ENCODE assay signal across 10 cellular contexts in the genomic region with DNA sequence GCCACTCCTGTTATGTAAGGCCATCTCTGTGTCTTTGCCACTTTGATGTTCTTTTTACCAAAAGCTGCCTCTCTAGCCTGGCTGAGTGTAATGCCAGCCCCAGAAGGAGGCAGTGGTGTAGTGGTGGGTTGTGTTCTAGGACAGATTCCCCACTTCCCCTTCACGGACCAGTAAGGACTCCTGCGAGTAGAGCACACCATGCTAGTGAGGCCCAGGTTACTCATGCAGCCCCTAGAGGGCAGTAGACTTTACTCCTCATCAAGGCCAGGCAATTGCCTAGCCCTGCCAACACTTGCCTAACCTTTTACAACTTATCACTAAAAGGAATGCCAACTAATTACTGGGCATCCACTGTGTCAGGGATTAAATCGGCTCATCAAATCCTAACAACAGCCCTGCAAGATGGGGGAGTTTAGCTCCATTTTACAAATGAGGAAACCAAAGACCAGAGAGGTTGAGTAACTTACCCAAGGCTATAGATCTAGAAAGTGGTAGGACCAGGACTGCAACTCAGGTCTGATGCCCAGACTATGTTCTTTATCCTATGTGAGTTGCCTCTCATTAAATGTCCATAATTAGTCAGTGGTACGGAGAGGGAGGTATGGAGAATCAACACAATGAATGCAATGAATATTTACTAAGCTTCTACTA.
DNase-seq lines count a peak whose midpoint lies in the region; ATAC-seq and TF ChIP-seq lines count a peak whose summit lies in the region.
"Had no signal": no experiment of that assay in that cellular context is flagged by ENCODE, and none has a peak within 500 bp of the region (broad histone marks: within the 10 kb centered on the region; RNA-seq: fewer than 3 reads in every experiment).

No MANE protein-coding gene starts in this region.

- peak; percentile 78 for ATAC-seq in GM18505 (IDR thresholded peaks at IDR 0.05; ENCODE audit: unreplicated experiment)
- peak; percentile 55 for ATAC-seq in HG03060 (IDR thresholded peaks at IDR 0.05; ENCODE audit: low read depth, unreplicated experiment)
- peak; percentile 32 for ATAC-seq in central memory CD8-positive, alpha-beta T cell (replicated peaks; ENCODE audit: extremely low read depth, poor library complexity, severe bottlenecking)
- ATAC-seq in natural killer cell treated with Interleukin-12 subunit alpha and Interleukin-12 subunit beta and Interleukin-15 and Interleukin-18, amount 100 ng/mL, for 72 hours: peak; percentile 68 to 71

- no peaks in the 10 kb centered on the region for H3K4me1 ChIP-seq in OCI-LY1 (ENCODE audit: insufficient read depth, low read length, severe bottlenecking)

- no peaks in the 10 kb centered on the region for H3K9me3 ChIP-seq in OCI-LY1 (ENCODE audit: low read length)

- no peak overlapping the region for H3K9ac ChIP-seq in OCI-LY1 (ENCODE audit: low read length)

- H3K4me2 ChIP-seq in OCI-LY1 (ENCODE audit: low read length): no peak overlapping the region

- H3K4me1 Mint-ChIP-seq in central memory CD8-positive, alpha-beta T cell: no peaks in the 10 kb centered on the region
- H3K4me1 Mint-ChIP-seq in natural killer cell treated with Interleukin-12 subunit alpha and Interleukin-12 subunit beta and Interleukin-15 and Interleukin-18, amount 100 ng/mL, for 72 hours (ENCODE audit: low read depth in 2 of 2): no peaks in the 10 kb centered on the region

- H3K36me3 Mint-ChIP-seq in central memory CD8-positive, alpha-beta T cell (ENCODE audit: insufficient read depth): peaks cover 4% of the 10 kb centered on the region
- H3K36me3 Mint-ChIP-seq in natural killer cell treated with Interleukin-12 subunit alpha and Interleukin-12 subunit beta and Interleukin-15 and Interleukin-18, amount 100 ng/mL, for 72 hours: no peaks in the 10 kb centered on the region

- no peaks in the 10 kb centered on the region for H3F3A ChIP-seq in OCI-LY1 (ENCODE audit: insufficient read depth, low read length)

- no peak overlapping the region for H3K4me3 ChIP-seq in OCI-LY1 (ENCODE audit: low read depth, low read length, poor library complexity, severe bottlenecking)

- H3K27me3 ChIP-seq in OCI-LY1 (ENCODE audit: insufficient read depth, low read length): no peaks in the 10 kb centered on the region

- H3K27me3 Mint-ChIP-seq in central memory CD8-positive, alpha-beta T cell: peaks cover 39% of the 10 kb centered on the region
- H3K27me3 Mint-ChIP-seq in natural killer cell treated with Interleukin-12 subunit alpha and Interleukin-12 subunit beta and Interleukin-15 and Interleukin-18, amount 100 ng/mL, for 72 hours: peaks cover 23 to 24% of the 10 kb centered on the region in 2 donors

- no peaks in the 10 kb centered on the region for H3K9me3 Mint-ChIP-seq in central memory CD8-positive, alpha-beta T cell
- H3K9me3 Mint-ChIP-seq in natural killer cell treated with Interleukin-12 subunit alpha and Interleukin-12 subunit beta and Interleukin-15 and Interleukin-18, amount 100 ng/mL, for 72 hours: no peaks in the 10 kb centered on the region
- H3K9me3 Mint-ChIP-seq: stimulated activated naive CD8-positive, alpha-beta T cell treated with anti-CD3 and anti-CD28 coated beads, Interleukin-15, Interleukin-2, amounts not matched to agents 100 ng/mL and 50 ng/mL, for 24 hours had no signal

- no peak overlapping the region for H2AFZ ChIP-seq in OCI-LY1 (ENCODE audit: low read length)

- H4K20me1 ChIP-seq in OCI-LY1 (ENCODE audit: insufficient read depth, low read length): no peaks in the 10 kb centered on the region

- peak; percentile 64 for TF ChIP-seq CTCF in OCI-LY1 (IDR thresholded peaks at IDR 0.05; ENCODE audit: low read length)

- H3K4me3 Mint-ChIP-seq in central memory CD8-positive, alpha-beta T cell: no peak overlapping the region
- no peak overlapping the region for H3K4me3 Mint-ChIP-seq in natural killer cell treated with Interleukin-12 subunit alpha and Interleukin-12 subunit beta and Interleukin-15 and Interleukin-18, amount 100 ng/mL, for 72 hours
- H3K4me3 Mint-ChIP-seq: stimulated activated naive CD8-positive, alpha-beta T cell treated with anti-CD3 and anti-CD28 coated beads, Interleukin-15, Interleukin-2, amounts not matched to agents 100 ng/mL and 50 ng/mL, for 24 hours had no signal

- H3K27ac Mint-ChIP-seq in central memory CD8-positive, alpha-beta T cell (ENCODE audit: low read depth): no peak overlapping the region
- H3K27ac Mint-ChIP-seq in natural killer cell treated with Interleukin-12 subunit alpha and Interleukin-12 subunit beta and Interleukin-15 and Interleukin-18, amount 100 ng/mL, for 72 hours: no peak overlapping the region
- H3K27ac Mint-ChIP-seq: stimulated activated naive CD8-positive, alpha-beta T cell treated with anti-CD3 and anti-CD28 coated beads, Interleukin-15, Interleukin-2, amounts not matched to agents 100 ng/mL and 50 ng/mL, for 24 hours had no signal

- H3K27ac ChIP-seq in OCI-LY1 (ENCODE audit: low read depth, low read length, poor library complexity, severe bottlenecking): no peak overlapping the region
- H3K27ac ChIP-seq: epithelial cell of prostate had no signal

- no peak for TF ChIP-seq POLR2A in GM18505 (IDR thresholded peaks at IDR 0.05; ENCODE audit: borderline replicate concordance, extremely low read depth, insufficient read depth, insufficient read length)

- H3K79me2 ChIP-seq in OCI-LY1 (ENCODE audit: insufficient read depth, low read length): no peaks in the 10 kb centered on the region

- DNase-seq in AG20443 (ENCODE audit: low spot score): peak; percentile 31
- DNase-seq in central memory CD8-positive, alpha-beta T cell (ENCODE audit: low spot score in 2 of 2): no peak
- no peak for DNase-seq in natural killer cell treated with Interleukin-12 subunit alpha and Interleukin-12 subunit beta and Interleukin-15 and Interleukin-18, amount 100 ng/mL, for 72 hours (ENCODE audit: low spot score)
- DNase-seq in NCI-H2196 treated with DMSO at 0.1 percent for 48 hours (lab: John Stamatoyannopoulos, UW; ENCODE audit: unreplicated experiment): no peak
- no peak for DNase-seq in NCI-H1092 (lab: John Stamatoyannopoulos, UW)

- H3K9me2 ChIP-seq in OCI-LY1 (ENCODE audit: low read depth, low read length): no peaks in the 10 kb centered on the region

- H3K36me3 ChIP-seq in OCI-LY1 (ENCODE audit: insufficient read depth, low read length): no peaks in the 10 kb centered on the region
